In genomic region chr12:12282202-12282601, GRCh38 we compare ENCODE assay signal across 22 cellular contexts.
"Had no signal": no experiment of that assay in that cellular context is flagged by ENCODE, and none has a peak within 500 bp of the region (broad histone marks: within the 10 kb centered on the region; RNA-seq: fewer than 3 reads in every experiment).

No MANE protein-coding gene starts in this region.

- H3K36me3 ChIP-seq: gastrocnemius medialis, left lung, prostate gland, right atrium auricular region, stomach, thyroid gland had no signal

- H3K4me3 ChIP-seq: dorsolateral prefrontal cortex, gastrocnemius medialis, left lung, prostate gland, right atrium auricular region, stomach, thyroid gland had no signal

- H3K27ac Mint-ChIP-seq: naive thymus-derived CD4-positive, alpha-beta T cell; stimulated activated effector memory CD8-positive, alpha-beta T cell treated with anti-CD3 and anti-CD28 coated beads, Interleukin-12 subunit alpha, Interleukin-12 subunit beta, amount 100 ng/mL, for 72 hours had no signal

- H3K4me1 ChIP-seq: gastrocnemius medialis, prostate gland, right atrium auricular region had no signal

- FAIRE-seq: colon had no signal

- H3K4me3 Mint-ChIP-seq: naive thymus-derived CD4-positive, alpha-beta T cell; nephron; stimulated activated effector memory CD8-positive, alpha-beta T cell treated with anti-CD3 and anti-CD28 coated beads, Interleukin-12 subunit alpha, Interleukin-12 subunit beta, amount 100 ng/mL, for 72 hours had no signal

- ATAC-seq: gastrocnemius medialis; naive thymus-derived CD4-positive, alpha-beta T cell; sciatic nerve; stimulated activated effector memory CD8-positive, alpha-beta T cell treated with anti-CD3 and anti-CD28 coated beads, Interleukin-12 subunit alpha, Interleukin-12 subunit beta, amount 100 ng/mL, for 72 hours had no signal

- H3K9me3 ChIP-seq: gastrocnemius medialis, left lung, prostate gland, thyroid gland had no signal

- H3K27me3 ChIP-seq: dorsolateral prefrontal cortex, gastrocnemius medialis, left lung, right atrium auricular region, stomach, thyroid gland had no signal

- H3K36me3 Mint-ChIP-seq: stimulated activated effector memory CD8-positive, alpha-beta T cell treated with anti-CD3 and anti-CD28 coated beads, Interleukin-12 subunit alpha, Interleukin-12 subunit beta, amount 100 ng/mL, for 72 hours had no signal

- H3K4me1 Mint-ChIP-seq: naive thymus-derived CD4-positive, alpha-beta T cell; stimulated activated effector memory CD8-positive, alpha-beta T cell treated with anti-CD3 and anti-CD28 coated beads, Interleukin-12 subunit alpha, Interleukin-12 subunit beta, amount 100 ng/mL, for 72 hours had no signal

- H3K27ac ChIP-seq: dorsolateral prefrontal cortex, epithelial cell of prostate, gastrocnemius medialis, left lung, prostate gland, right atrium auricular region had no signal

- DNase-seq: dorsolateral prefrontal cortex; effector CD4-positive, alpha-beta T cell; gastrocnemius medialis; head of caudate nucleus; kidney; left cardiac atrium; left lung; midbrain; naive thymus-derived CD4-positive, alpha-beta T cell; nucleus accumbens; stimulated activated CD4-positive, alpha-beta T cell treated with anti-CD3 and anti-CD28 coated beads, Interleukin-2, amount 100 ng/mL, for 24 hours; stimulated activated CD4-positive, alpha-beta T cell treated with anti-CD3 and anti-CD28 coated beads, Interleukin-4, amount 100 ng/mL, for 24 hours; stimulated activated naive CD4-positive, alpha-beta T cell treated with Interleukin-2 at 50 U/mL for 16 hours; stomach; thyroid gland had no signal
